1 cellular context compared by ENCODE assay signal in genomic region chr22:28116261-28116673, GRCh38.
TF ChIP-seq lines count a peak whose summit lies in the region.

No MANE protein-coding gene starts in this region.

TF ChIP-seq in WTC11, 78 proteins besides CTCF, POLR2A, EP300 and RAD21 (continued from another document):
- TF ChIP-seq AR (CRISPR knock-in tag; IDR thresholded peaks at IDR 0.05) = no peak
- TF ChIP-seq TEAD1 (CRISPR knock-in tag; IDR thresholded peaks at IDR 0.05) = no peak
- TF ChIP-seq NFE2L1 (CRISPR knock-in tag; IDR thresholded peaks at IDR 0.05) = no peak
- no peak for TF ChIP-seq ZSCAN18 (CRISPR knock-in tag; IDR thresholded peaks at IDR 0.05)
TF ChIP-seq in WTC11: peak in this region for 0.
